Comparison of ENCODE assay signal across 8 cellular contexts in genomic region chr9:4738866-4739586, GRCh38. TPM values are rescaled to one million over a fixed set of nuclear protein-coding genes. Genes with fewer than 3 reads are reported as not detected.
A peak's percentile ranks its signal among the peaks of the same experiment; 100 is the strongest.
DNase-seq lines count a peak whose midpoint lies in the region; ATAC-seq and TF ChIP-seq lines count a peak whose summit lies in the region.

No MANE protein-coding gene starts in this region.

- ATAC-seq in WTC11 (no peak), HG02623 (IDR thresholded peaks at IDR 0.05; ENCODE audit: unreplicated experiment) (no peak)

- H3K4me1 Mint-ChIP-seq in activated CD4-positive, alpha-beta T cell treated with anti-CD3 and anti-CD28 coated beads, Interleukin-2, amount 10 ng/mL, durations not matched to agents 24 days and 14 days: peaks cover 38% of the 10 kb centered on the region
- peaks cover 34% of the 10 kb centered on the region for H3K4me1 Mint-ChIP-seq in WTC11

- H3K36me3 ChIP-seq in stomach smooth muscle (ENCODE audit: control insufficient read depth in 2 of 2, insufficient read depth in 2 of 2, low read length in 2 of 2) (no peaks in the 10 kb centered on the region), thyroid gland (no peaks in the 10 kb centered on the region)

- H3K4me3 ChIP-seq in iPS-18c (ENCODE audit: insufficient read depth, low read depth, low read length) (peak overlapping the region; percentile 89; the same call in 1 of the 2 replicates), stomach smooth muscle (ENCODE audit: low read length in 2 of 2) (peak overlapping the region; percentile 66 to 85), thyroid gland (replicated peaks in 1 of 3) (peak overlapping the region in 1 of 3 donors; percentile 13)

- H3K9me3 ChIP-seq in iPS-18c (ENCODE audit: control insufficient read depth, insufficient read depth, low read length) (no peaks in the 10 kb centered on the region), stomach smooth muscle (ENCODE audit: control insufficient read depth in 2 of 2, low read length in 2 of 2) (no peaks in the 10 kb centered on the region), thyroid gland (no peaks in the 10 kb centered on the region)

- H3K27ac Mint-ChIP-seq in activated CD4-positive, alpha-beta T cell treated with anti-CD3 and anti-CD28 coated beads, Interleukin-2, amount 10 ng/mL, durations not matched to agents 24 days and 14 days: peak overlapping the region; percentile 88
- H3K27ac Mint-ChIP-seq in WTC11: peak overlapping the region; percentile 68

- TF ChIP-seq CTCF in WTC11 (IDR thresholded peaks at IDR 0.05) (no peak), thyroid gland (IDR thresholded peaks at IDR 0.05) (no peak)

- H3K4me1 ChIP-seq in stomach smooth muscle (ENCODE audit: control insufficient read depth, insufficient read depth, low read length) (peaks cover 18% of the 10 kb centered on the region), thyroid gland (peaks cover 7 to 18% of the 10 kb centered on the region in 2 donors)

- H3K9me3 Mint-ChIP-seq in activated CD4-positive, alpha-beta T cell treated with anti-CD3 and anti-CD28 coated beads, Interleukin-2, amount 10 ng/mL, durations not matched to agents 24 days and 14 days: no peaks in the 10 kb centered on the region
- H3K9me3 Mint-ChIP-seq in WTC11: no peaks in the 10 kb centered on the region

- no peak for DNase-seq in activated CD4-positive, alpha-beta T cell treated with anti-CD3 and anti-CD28 coated beads, Interleukin-2, amount 10 ng/mL, durations not matched to agents 24 days and 14 days
- DNase-seq in activated CD4-positive, alpha-beta T cell treated with anti-CD3 and anti-CD28 coated beads, Interleukin-2, amount 50 U/mL, for 1 hour: no peak
- DNase-seq in WTC11 (ENCODE audit: low spot score): no peak
- DNase-seq in medulla oblongata (ENCODE audit: extremely low spot score): no peak
- no peak for DNase-seq in thyroid gland

- CTCF ChIA-PET in WTC11 (lab: Charles Lee): no interaction called here

- H3K27ac ChIP-seq in stomach smooth muscle (ENCODE audit: low read length) (no peak overlapping the region), thyroid gland (peak overlapping the region in 1 of 3 donors; percentile 85)

- H3K27me3 ChIP-seq in stomach smooth muscle (ENCODE audit: control insufficient read depth in 1 of 2, insufficient read depth in 2 of 2, low read length in 2 of 2) (no peaks in the 10 kb centered on the region), thyroid gland (no peaks in the 10 kb centered on the region)

- no peaks in the 10 kb centered on the region for H3K27me3 Mint-ChIP-seq in activated CD4-positive, alpha-beta T cell treated with anti-CD3 and anti-CD28 coated beads, Interleukin-2, amount 10 ng/mL, durations not matched to agents 24 days and 14 days
- H3K27me3 Mint-ChIP-seq in WTC11 (ENCODE audit: low read depth): no peaks in the 10 kb centered on the region

- intact Hi-C loops in activated CD4-positive, alpha-beta T cell treated with anti-CD3 and anti-CD28 coated beads, Interleukin-2, amount 10 ng/mL, durations not matched to agents 24 days and 14 days (cut with micrococcal nuclease): no loop called here
- intact Hi-C loops in thyroid gland (cut with DNase I): no loop called here

- peak overlapping the region; percentile 87 for H3K4me3 Mint-ChIP-seq in activated CD4-positive, alpha-beta T cell treated with anti-CD3 and anti-CD28 coated beads, Interleukin-2, amount 10 ng/mL, durations not matched to agents 24 days and 14 days
- peak overlapping the region; percentile 84 for H3K4me3 Mint-ChIP-seq in WTC11

- peaks cover 7% of the 10 kb centered on the region for H3K36me3 Mint-ChIP-seq in activated CD4-positive, alpha-beta T cell treated with anti-CD3 and anti-CD28 coated beads, Interleukin-2, amount 10 ng/mL, durations not matched to agents 24 days and 14 days (ENCODE audit: low read depth)
- H3K36me3 Mint-ChIP-seq in WTC11: no peaks in the 10 kb centered on the region

- TF ChIP-seq POLR2A in thyroid gland (IDR thresholded peaks at IDR 0.05): no peak

- POLR2A ChIA-PET in WTC11 (lab: Charles Lee): interaction anchor here (1.0 kb wide), 1 partner anchor 20 kb away, joined by 3 read pairs; no protein-coding TSS in a partner anchor

- 90 to 91% methylated on average over 19 of the region's 19 CpGs for WGBS in thyroid gland, 2 donors

- H3K9ac ChIP-seq in stomach smooth muscle (ENCODE audit: low read length in 2 of 2): peak overlapping the region in 1 of 2 donors; percentile 15

TF ChIP-seq in WTC11, 78 proteins besides CTCF, POLR2A, EP300 and RAD21:
- TF ChIP-seq GABPB1 (CRISPR knock-in tag; IDR thresholded peaks at IDR 0.05) (peak; percentile 22; the same call in 1 of the 2 replicates), OVOL2 (CRISPR knock-in tag; IDR thresholded peaks at IDR 0.05; ENCODE audit: borderline replicate concordance) (no peak)

RNA-seq across cellular contexts. Expression of gene AK3, which starts 2.0 kb away (rescaled TPM):
- 22.9 and 27.3 TPM in 2 replicates for total RNA-seq in activated CD4-positive, alpha-beta T cell treated with anti-CD3 and anti-CD28 coated beads, Interleukin-2, amount 10 ng/mL, durations not matched to agents 24 days and 14 days
- 28.5 to 30.2 TPM (median 29.1 TPM) in 3 replicates for total RNA-seq in WTC11 (2021)
- 100 to 1,000 TPM in 1 of 4 donors, 10 to 100 TPM in 3; 90.1 to 101 (median 92.7) TPM for total RNA-seq in thyroid gland

RNA-seq across cellular contexts. Expression of gene RCL1, which starts 53.7 kb away (rescaled TPM):
- 44.1 and 44.6 TPM in 2 replicates for total RNA-seq in activated CD4-positive, alpha-beta T cell treated with anti-CD3 and anti-CD28 coated beads, Interleukin-2, amount 10 ng/mL, durations not matched to agents 24 days and 14 days
- total RNA-seq in WTC11 (2021) (22.4 to 27.2 TPM (median 25.3 TPM) in 3 replicates), thyroid gland (10 to 100 TPM; 15.6 to 29.3 (median 18.3) TPM)

RNA-seq across cellular contexts. Expression of gene CDC37L1, which starts 59.7 kb away (rescaled TPM):
- 11.3 and 12.1 TPM in 2 replicates for total RNA-seq in activated CD4-positive, alpha-beta T cell treated with anti-CD3 and anti-CD28 coated beads, Interleukin-2, amount 10 ng/mL, durations not matched to agents 24 days and 14 days
- total RNA-seq in WTC11 (2021): 16.7 to 20.1 TPM (median 18.8 TPM) in 3 replicates
- total RNA-seq in thyroid gland: 10 to 100 TPM; 33.8 to 44.6 (median 37.3) TPM
